In genomic region chr1:91830242-91831131, GRCh38 we compare ENCODE assay signal across 8 cellular contexts. TPM values are rescaled to one million over a fixed set of nuclear protein-coding genes. Genes with fewer than 3 reads are reported as not detected.
A peak's percentile ranks its signal among the peaks of the same experiment; 100 is the strongest.
DNase-seq lines count a peak whose midpoint lies in the region; ATAC-seq and TF ChIP-seq lines count a peak whose summit lies in the region.

No MANE protein-coding gene starts in this region.

- CTCF ChIA-PET in SK-N-SH (lab: Yijun Ruan, JAX), result interaction anchor here (0.9 kb wide), 1 partner anchor 24 kb away, joined by 3 read pairs; no protein-coding TSS in a partner anchor

- H3K27ac ChIP-seq in SK-N-SH (ENCODE audit: low read depth in 2 of 2, low read length in 1 of 2) (no peak overlapping the region), rectal smooth muscle tissue (ENCODE audit: low read depth, low read length) (peak overlapping the region; percentile 72)

- no peak overlapping the region for H2AFZ ChIP-seq in SK-N-SH (ENCODE audit: low read depth)

- no peak overlapping the region for H3K4me2 ChIP-seq in SK-N-SH

- H3K79me2 ChIP-seq in SK-N-SH (ENCODE audit: insufficient read depth), result no peaks in the 10 kb centered on the region

- H3K36me3 ChIP-seq in SK-N-SH (replicated peaks in 1 of 2; ENCODE audit: control insufficient read depth in 1 of 2, insufficient read depth in 2 of 2, low read length in 1 of 2), result no peaks in the 10 kb centered on the region
- H3K36me3 ChIP-seq in rectal smooth muscle tissue (ENCODE audit: control insufficient read depth, insufficient read depth, low read length), result no peaks in the 10 kb centered on the region

- TF ChIP-seq RAD21 in SK-N-SH (IDR thresholded peaks at IDR 0.05; ENCODE audit: low read length), result no peak

- H4K20me1 ChIP-seq in SK-N-SH (ENCODE audit: insufficient read depth), result no peaks in the 10 kb centered on the region

- H3K4me3 ChIP-seq in SK-N-SH (ENCODE audit: low read depth in 2 of 2, low read length in 1 of 2), result no peak overlapping the region
- peak overlapping the region; percentile 7 for H3K4me3 ChIP-seq in rectal smooth muscle tissue (ENCODE audit: low read length)

- no peak for TF ChIP-seq EP300 in SK-N-SH (IDR thresholded peaks at IDR 0.05; ENCODE audit: borderline replicate concordance in 1 of 2, low read depth in 1 of 2, low read length in 1 of 2)

- POLR2A ChIA-PET in SK-N-SH (lab: Yijun Ruan, JAX), result no interaction called here

- TF ChIP-seq CTCF in SK-N-SH (IDR thresholded peaks at IDR 0.05), result peak; percentile 29; the same call in 1 of the 2 replicates

- in situ Hi-C loops in G401 (cut with HindIII; ENCODE audit: low sequenced_read_pairs), result no loop called here

- ATAC-seq in HG03469 (IDR thresholded peaks at IDR 0.05; ENCODE audit: unreplicated experiment), result no peak

- DNase-seq in EH (ENCODE audit: low read depth), result peak; percentile 94
- DNase-seq in SK-N-SH, result no peak
- DNase-seq in globus pallidus (ENCODE audit: low spot score), result peak; percentile 20
- DNase-seq in G401 (ENCODE audit: low spot score), result no peak
- no peak for DNase-seq in activated gamma-delta T cell (lab: John Stamatoyannopoulos, UW)
- DNase-seq in UCSD-AML1 (lab: John Stamatoyannopoulos, UW; ENCODE audit: unreplicated experiment), result no peak

- H3K9ac ChIP-seq in SK-N-SH (no peak overlapping the region), rectal smooth muscle tissue (ENCODE audit: low read length) (no peak overlapping the region)

- 7% methylated on average over 10 of the region's 10 CpGs for WGBS in SK-N-SH (ENCODE audit: low lambda C conversion rate)

- H3K27me3 ChIP-seq in SK-N-SH (ENCODE audit: insufficient read depth) (peaks cover 13% of the 10 kb centered on the region; the same call in 1 of the 2 replicates), rectal smooth muscle tissue (ENCODE audit: control insufficient read depth, insufficient read depth, low read length) (no peaks in the 10 kb centered on the region)

- no peaks in the 10 kb centered on the region for H3K9me3 ChIP-seq in SK-N-SH

- H3K9me2 ChIP-seq in SK-N-SH, result no peaks in the 10 kb centered on the region

- H3K4me1 ChIP-seq in SK-N-SH (ENCODE audit: control insufficient read depth in 1 of 2, insufficient read depth in 2 of 2, low read depth in 1 of 2, low read length in 1 of 2) (no peaks in the 10 kb centered on the region), rectal smooth muscle tissue (ENCODE audit: control insufficient read depth, insufficient read depth, low read length) (peaks cover 22% of the 10 kb centered on the region)

- H3F3A ChIP-seq in SK-N-SH (replicated peaks; ENCODE audit: insufficient read depth), result no peaks in the 10 kb centered on the region

TF ChIP-seq in SK-N-SH, 30 proteins besides CTCF, POLR2A, EP300 and RAD21:
- TF ChIP-seq MAX (IDR thresholded peaks at IDR 0.05; ENCODE audit: low read depth) (no peak), ZBTB33 (IDR thresholded peaks at IDR 0.05; ENCODE audit: borderline replicate concordance, low read depth) (no peak), REST (IDR thresholded peaks at IDR 0.05; ENCODE audit: low read depth, low read length) (peak; percentile 11; the same call in 1 of the 2 replicates), POLR2AphosphoS5 (IDR thresholded peaks at IDR 0.05; ENCODE audit: low read depth, low read length) (no peak)

RNA-seq across cellular contexts. Expression of gene TGFBR3, which starts 55.5 kb away (rescaled TPM):
- 0.06 and 0.07 TPM in 2 replicates for polyA plus RNA-seq in SK-N-SH (2012; rRNA removed)
- polyA plus RNA-seq in SK-N-SH (2012; cell fraction: cytosol; rRNA removed), result 0.07 and 0.09 TPM in 2 replicates
- polyA plus RNA-seq in SK-N-SH (2012; cell fraction: nucleus; rRNA removed), result 0.04 and 0.06 TPM in 2 replicates
- 30.2 and 33.6 TPM in 2 replicates for total RNA-seq in G401 (2014; rRNA removed; shearing (Covaris generic))

Comparison
In these comparisons a context has a peak if more than half of its experiments do, and no peak if none do; other contexts are left out.
1. DNase-seq: peak in EH (single experiment) and globus pallidus (single experiment); none in SK-N-SH (single experiment), G401 (single experiment), activated gamma-delta T cell (single experiment) and UCSD-AML1 (single experiment).